Comparison of ENCODE assay signal across 22 cellular contexts in the genomic region with DNA sequence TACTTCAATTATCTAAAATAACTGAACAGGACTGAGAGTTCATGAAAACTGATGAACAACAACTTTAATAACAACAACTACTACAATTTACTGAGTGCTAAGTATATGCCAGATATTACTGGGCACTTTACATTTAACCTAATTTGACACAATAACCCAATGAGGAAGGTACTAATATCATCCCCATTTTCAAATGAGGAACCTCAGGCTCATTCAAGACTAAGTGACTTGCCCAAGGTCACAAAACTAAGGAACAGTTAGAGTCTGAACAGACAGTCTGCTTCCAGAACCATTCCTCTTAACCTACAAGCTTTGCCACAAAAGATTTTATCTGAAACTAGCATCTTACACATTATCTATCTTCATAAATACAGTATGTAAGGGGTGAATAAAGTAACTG.
"Had no signal": no experiment of that assay in that cellular context is flagged by ENCODE, and none has a peak within 500 bp of the region (broad histone marks: within the 10 kb centered on the region; RNA-seq: fewer than 3 reads in every experiment).

No MANE protein-coding gene starts in this region.

- H3K9me3 ChIP-seq: mucosa of descending colon, ovary, tibial artery, vagina had no signal

- H3K36me3 ChIP-seq: ovary had no signal

- H3K4me1 ChIP-seq: tibial artery, vagina had no signal

- H3K27me3 Mint-ChIP-seq: activated naive CD8-positive, alpha-beta T cell; naive thymus-derived CD8-positive, alpha-beta T cell had no signal

- H3K27me3 ChIP-seq: cardiac muscle cell, ovary, tibial artery, vagina had no signal

- H3K4me3 ChIP-seq: cardiac muscle cell, mucosa of descending colon, ovary, tibial artery, vagina had no signal

- H3K27ac Mint-ChIP-seq: activated naive CD8-positive, alpha-beta T cell; activated T-helper 1 cell treated with anti-CD3 and anti-CD28 coated beads, Interleukin-12 subunit alpha, Interleukin-12 subunit beta, Interleukin-2, Interleukin-4 antibody, amounts not matched to agents 30 ng/mL and 10 ng/mL and 1 ng/mL, durations not matched to agents 14 hours and 24 hours and 36 hours had no signal

- H3K4me3 Mint-ChIP-seq: activated naive CD8-positive, alpha-beta T cell; activated T-helper 1 cell treated with anti-CD3 and anti-CD28 coated beads, Interleukin-12 subunit alpha, Interleukin-12 subunit beta, Interleukin-2, Interleukin-4 antibody, amounts not matched to agents 30 ng/mL and 10 ng/mL and 1 ng/mL, durations not matched to agents 14 hours and 24 hours and 36 hours; naive thymus-derived CD8-positive, alpha-beta T cell had no signal

- ATAC-seq: mucosa of descending colon; naive thymus-derived CD8-positive, alpha-beta T cell had no signal

- DNase-seq: activated CD4-positive, alpha-beta T cell treated with anti-CD3 and anti-CD28 coated beads, Interleukin-2, amount 50 U/mL, for 48 hours; activated T-cell treated with anti-CD3 and anti-CD28 coated beads for 4 hours; amygdala; erythroblast; foreskin melanocyte; glutamatergic neuron; hypothalamus; islet precursor cell; mucosa of descending colon; naive thymus-derived CD8-positive, alpha-beta T cell; ovary; stimulated activated CD8-positive, alpha-beta memory T cell treated with anti-CD3 and anti-CD28 coated beads, Interleukin-4, amount 100 ng/mL, for 48 hours; stimulated activated naive CD4-positive, alpha-beta T cell treated with Interleukin-2 at 50 U/mL for 16 hours; substantia nigra; SW 1271; T-helper 2 cell; tibial artery had no signal

- H3K9me3 Mint-ChIP-seq: activated T-helper 1 cell treated with anti-CD3 and anti-CD28 coated beads, Interleukin-12 subunit alpha, Interleukin-12 subunit beta, Interleukin-2, Interleukin-4 antibody, amounts not matched to agents 30 ng/mL and 10 ng/mL and 1 ng/mL, durations not matched to agents 14 hours and 24 hours and 36 hours; naive thymus-derived CD8-positive, alpha-beta T cell had no signal

- H3K27ac ChIP-seq: cardiac muscle cell, ovary, tibial artery, vagina, VCaP had no signal
